Comparison of ENCODE assay signal across 8 cellular contexts in the genomic region with DNA sequence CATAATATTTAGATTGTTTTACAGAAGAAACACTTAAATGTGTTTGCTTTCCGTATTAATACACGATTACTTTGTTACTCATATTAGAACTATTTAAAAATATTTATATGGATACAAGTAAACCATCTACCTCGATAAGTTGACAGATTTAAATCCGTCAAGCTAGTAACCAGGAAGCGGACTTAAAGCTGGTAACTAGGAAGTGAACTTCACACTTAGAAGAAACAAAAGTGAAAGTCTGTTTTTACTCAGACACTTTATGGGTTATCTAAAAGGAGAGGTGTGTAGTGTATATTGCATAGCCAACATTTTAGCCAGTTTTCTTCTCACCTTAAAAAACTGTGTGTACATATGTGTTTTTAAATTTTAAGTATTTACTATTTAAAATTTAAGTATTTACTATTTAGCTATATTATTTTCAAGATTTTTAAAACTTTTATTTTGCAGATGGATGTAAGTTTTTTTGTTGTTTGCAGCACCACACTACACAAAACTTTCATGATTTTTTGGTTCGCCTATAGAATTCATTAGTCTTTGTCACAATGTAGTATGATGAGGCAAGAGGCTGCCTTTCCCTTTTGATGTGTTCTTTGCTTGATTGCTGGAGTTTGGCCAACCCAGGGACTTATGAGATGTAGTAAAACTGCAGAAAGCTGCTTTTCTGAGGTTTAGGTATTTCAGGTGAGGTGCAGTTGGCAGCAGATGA. TPM values are rescaled to one million over a fixed set of nuclear protein-coding genes. Genes with fewer than 3 reads are reported as not detected.
DNase-seq lines count a peak whose midpoint lies in the region; ATAC-seq and FAIRE-seq lines count a peak whose summit lies in the region.

No MANE protein-coding gene starts in this region.

- no peaks in the 10 kb centered on the region for H3K36me3 Mint-ChIP-seq in naive B cell

- peak; percentile 98 for FAIRE-seq in colon (lab: Jason Lieb, UNC)

- H3K27me3 Mint-ChIP-seq in naive B cell = peaks cover 0 to 2% (median 0%) of the 10 kb centered on the region in 3 donors

- DNase-seq in AML-193 (lab: John Stamatoyannopoulos, UW) = peak; percentile 75 to 79
- DNase-seq in NOMO-1 treated with dmso at 0.1 percent for 144 hours (lab: John Stamatoyannopoulos, UW; ENCODE audit: unreplicated experiment) = peak; percentile 45
- DNase-seq in naive B cell = peak; percentile 59
- DNase-seq in Ammon's horn (ENCODE audit: low spot score) = no peak
- DNase-seq in GM03348 (ENCODE audit: low spot score) = no peak

- ATAC-seq in GM18520 (IDR thresholded peaks at IDR 0.05; ENCODE audit: unreplicated experiment) = peak; percentile 51
- peak; percentile 45 for ATAC-seq in HG02973 (IDR thresholded peaks at IDR 0.05; ENCODE audit: unreplicated experiment)
- peak; percentile 41 to 42 for ATAC-seq in naive B cell (ENCODE audit: low read depth in 2 of 2)

- H3K9me3 Mint-ChIP-seq in naive B cell = no peaks in the 10 kb centered on the region

- peak overlapping the region; percentile 60 to 99 (median 88) for H3K4me3 Mint-ChIP-seq in naive B cell

- peaks cover 33 to 54% (median 34%) of the 10 kb centered on the region in 3 donors for H3K4me1 Mint-ChIP-seq in naive B cell

- peak overlapping the region; percentile 0 to 91 (median 72) for H3K27ac Mint-ChIP-seq in naive B cell

RNA-seq across cellular contexts. Expression of a gene that starts 2.7 kb away (rescaled TPM):
- 10 to 100 TPM in 5 of 6 donors, 1 to 10 TPM in 1; 9.7 to 19.7 (median 13.3) TPM for polyA plus RNA-seq in naive B cell (ENCODE audit: low read depth in 6 of 6)

Comparison
In these comparisons a context has a peak if more than half of its experiments do, and no peak if none do; other contexts are left out.
1. DNase-seq: peak in AML-193 (2 of 2), NOMO-1 treated with dmso at 0.1 percent for 144 hours (single experiment) and naive B cell (single experiment); none in Ammon's horn (single experiment) and GM03348 (single experiment).
2. Peak in every context shown above with its lines, with median percentiles within 50 percentile points of each other: ATAC-seq.